Comparison of ENCODE assay signal across 7 cellular contexts in genomic region chr1:1001057-1001630, GRCh38. TPM values are rescaled to one million over a fixed set of nuclear protein-coding genes. Genes with fewer than 3 reads are reported as not detected.
A peak's percentile ranks its signal among the peaks of the same experiment; 100 is the strongest.
DNase-seq lines count a peak whose midpoint lies in the region; TF ChIP-seq lines count a peak whose summit lies in the region.
"Had no signal": no experiment of that assay in that cellular context is flagged by ENCODE, and none has a peak within 500 bp of the region (broad histone marks: within the 10 kb centered on the region; RNA-seq: fewer than 3 reads in every experiment).

No MANE protein-coding gene starts in this region.

- H3K4me1 ChIP-seq in thymus (ENCODE audit: control insufficient read depth, insufficient read depth, low read length) = peaks cover 36% of the 10 kb centered on the region

- H3K9me3 ChIP-seq in thymus (ENCODE audit: control insufficient read depth) = peaks cover 1% of the 10 kb centered on the region

- H3K4me3 ChIP-seq in fibroblast of villous mesenchyme (ENCODE audit: low read depth, low read length) = peak overlapping the region; percentile 73
- peak overlapping the region; percentile 63 for H3K4me3 ChIP-seq in thymus (ENCODE audit: low read length)

- H3K9me3 Mint-ChIP-seq in activated CD4-positive, alpha-beta T cell treated with anti-CD3 and anti-CD28 coated beads, Interleukin-2, amount 10 ng/mL, durations not matched to agents 24 days and 14 days = no peaks in the 10 kb centered on the region

- H3K27ac ChIP-seq in thymus (ENCODE audit: low read depth) = peak overlapping the region; percentile 42

- H3K4me1 Mint-ChIP-seq in activated CD4-positive, alpha-beta T cell treated with anti-CD3 and anti-CD28 coated beads, Interleukin-2, amount 10 ng/mL, durations not matched to agents 24 days and 14 days = peaks cover 12% of the 10 kb centered on the region

- no peaks in the 10 kb centered on the region for H3K36me3 ChIP-seq in thymus (ENCODE audit: control insufficient read depth, insufficient read depth)

- H3K27me3 Mint-ChIP-seq in activated CD4-positive, alpha-beta T cell treated with anti-CD3 and anti-CD28 coated beads, Interleukin-2, amount 10 ng/mL, durations not matched to agents 24 days and 14 days = peaks cover 32% of the 10 kb centered on the region

- no peak for DNase-seq in activated CD4-positive, alpha-beta T cell treated with anti-CD3 and anti-CD28 coated beads, Interleukin-2, amount 10 ng/mL, durations not matched to agents 24 days and 14 days
- no peak for DNase-seq in activated CD4-positive, alpha-beta T cell treated with anti-CD3 and anti-CD28 coated beads for 1 hour
- DNase-seq in fibroblast of villous mesenchyme (ENCODE audit: low read depth) (no peak), middle frontal gyrus (ENCODE audit: extremely low spot score, low spot score) (no peak), GDM1 (lab: John Stamatoyannopoulos, UW) (no peak)

- intact Hi-C loops in activated CD4-positive, alpha-beta T cell treated with anti-CD3 and anti-CD28 coated beads, Interleukin-2, amount 10 ng/mL, durations not matched to agents 24 days and 14 days (cut with micrococcal nuclease) = loop anchor here (5.0 kb wide), 1 partner anchor 61 kb away; no protein-coding TSS in a partner anchor

- H3K27ac Mint-ChIP-seq in activated CD4-positive, alpha-beta T cell treated with anti-CD3 and anti-CD28 coated beads, Interleukin-2, amount 10 ng/mL, durations not matched to agents 24 days and 14 days = no peak overlapping the region

- H3K4me3 Mint-ChIP-seq in activated CD4-positive, alpha-beta T cell treated with anti-CD3 and anti-CD28 coated beads, Interleukin-2, amount 10 ng/mL, durations not matched to agents 24 days and 14 days = peak overlapping the region; percentile 66

- WGBS in thymus = 2% methylated on average over 36 of the region's 36 CpGs

- TF ChIP-seq CTCF in fibroblast of villous mesenchyme (IDR thresholded peaks at IDR 0.05; ENCODE audit: insufficient read depth, low read depth, low read length) = no peak

- peaks cover 47% of the 10 kb centered on the region for H3K27me3 ChIP-seq in thymus (ENCODE audit: control insufficient read depth, insufficient read depth)

- no peaks in the 10 kb centered on the region for H3K36me3 Mint-ChIP-seq in activated CD4-positive, alpha-beta T cell treated with anti-CD3 and anti-CD28 coated beads, Interleukin-2, amount 10 ng/mL, durations not matched to agents 24 days and 14 days (ENCODE audit: low read depth)

RNA-seq across cellular contexts. Expression of gene HES4, which starts 1.2 kb away (rescaled TPM):
- 2.8 and 5.0 TPM in 2 replicates for total RNA-seq in activated CD4-positive, alpha-beta T cell treated with anti-CD3 and anti-CD28 coated beads, Interleukin-2, amount 10 ng/mL, durations not matched to agents 24 days and 14 days
- 2.2 and 8.1 TPM in 2 replicates for total RNA-seq in fibroblast of villous mesenchyme
- polyA plus RNA-seq in thymus = 15.5 TPM

RNA-seq across cellular contexts. Expression of gene ISG15, which starts 12.2 kb away (rescaled TPM):
- 43.3 and 45.5 TPM in 2 replicates for total RNA-seq in activated CD4-positive, alpha-beta T cell treated with anti-CD3 and anti-CD28 coated beads, Interleukin-2, amount 10 ng/mL, durations not matched to agents 24 days and 14 days
- 132 and 137 TPM in 2 replicates for total RNA-seq in fibroblast of villous mesenchyme
- 285 TPM for polyA plus RNA-seq in thymus

RNA-seq across cellular contexts. Expression of gene AGRN, which starts 18.8 kb away (rescaled TPM):
- total RNA-seq in activated CD4-positive, alpha-beta T cell treated with anti-CD3 and anti-CD28 coated beads, Interleukin-2, amount 10 ng/mL, durations not matched to agents 24 days and 14 days = 29.6 and 35.8 TPM in 2 replicates
- total RNA-seq in fibroblast of villous mesenchyme = 77.0 and 95.9 TPM in 2 replicates
- polyA plus RNA-seq in thymus = 19.2 TPM

RNA-seq across cellular contexts. Expression of gene PERM1, which starts 19.3 kb away (rescaled TPM):
- not detected in 2 replicates for total RNA-seq in activated CD4-positive, alpha-beta T cell treated with anti-CD3 and anti-CD28 coated beads, Interleukin-2, amount 10 ng/mL, durations not matched to agents 24 days and 14 days
- total RNA-seq in fibroblast of villous mesenchyme = under 0.01 and 0.43 TPM in 2 replicates
- polyA plus RNA-seq in thymus = 0.59 TPM
- total RNA-seq: T-helper 1 cell treated with Interleukin-12 subunit alpha and Interleukin-12 subunit beta and Interleukin-4 antibody, amounts not matched to agents 30 ng/mL and 1 ng/mL, for 36 hours had no signal

RNA-seq across cellular contexts. Expression of gene PLEKHN1, which starts 34.9 kb away (rescaled TPM):
- 1.8 and 2.8 TPM in 2 replicates for total RNA-seq in activated CD4-positive, alpha-beta T cell treated with anti-CD3 and anti-CD28 coated beads, Interleukin-2, amount 10 ng/mL, durations not matched to agents 24 days and 14 days
- total RNA-seq in fibroblast of villous mesenchyme = 1.7 and 1.9 TPM in 2 replicates
- 1.7 TPM for polyA plus RNA-seq in thymus
